1 cellular context compared by ENCODE assay signal in genomic region chr3:8324727-8325126, GRCh38.
TF ChIP-seq lines count a peak whose summit lies in the region.

No MANE protein-coding gene starts in this region.

TF ChIP-seq in IMR-90, 13 proteins besides CTCF, POLR2A, EP300 and RAD21 (continued from another document):
- TF ChIP-seq, protein P1, sequence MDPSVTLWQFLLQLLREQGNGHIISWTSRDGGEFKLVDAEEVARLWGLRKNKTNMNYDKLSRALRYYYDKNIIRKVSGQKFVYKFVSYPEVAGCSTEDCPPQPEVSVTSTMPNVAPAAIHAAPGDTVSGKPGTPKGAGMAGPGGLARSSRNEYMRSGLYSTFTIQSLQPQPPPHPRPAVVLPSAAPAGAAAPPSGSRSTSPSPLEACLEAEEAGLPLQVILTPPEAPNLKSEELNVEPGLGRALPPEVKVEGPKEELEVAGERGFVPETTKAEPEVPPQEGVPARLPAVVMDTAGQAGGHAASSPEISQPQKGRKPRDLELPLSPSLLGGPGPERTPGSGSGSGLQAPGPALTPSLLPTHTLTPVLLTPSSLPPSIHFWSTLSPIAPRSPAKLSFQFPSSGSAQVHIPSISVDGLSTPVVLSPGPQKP (IDR thresholded peaks at IDR 0.05; ENCODE audit: borderline replicate concordance, low read depth, low read length), result no peak
- TF ChIP-seq CEBPB (IDR thresholded peaks at IDR 0.05; ENCODE audit: low read depth, low read length) (peak; percentile 48), MXI1 (IDR thresholded peaks at IDR 0.05; ENCODE audit: borderline replicate concordance, low read depth, low read length) (no peak), MAFK (IDR thresholded peaks at IDR 0.05; ENCODE audit: low read depth, low read length) (no peak)
